ENCODE assay signal across 1 cellular context in genomic region chr12:12315838-12316237, GRCh38.
TF ChIP-seq lines count a peak whose summit lies in the region.

No MANE protein-coding gene starts in this region.

TF ChIP-seq in liver, 16 proteins besides CTCF, POLR2A, EP300 and RAD21 (continued from another document):
- TF ChIP-seq REST (IDR thresholded peaks at IDR 0.05) (no peak), MAX (IDR thresholded peaks at IDR 0.05) (no peak), YY1 (IDR thresholded peaks at IDR 0.05) (no peak)
